Comparison of ENCODE assay signal across 8 cellular contexts in genomic region chr11:22625448-22626287, GRCh38. TPM values are rescaled to one million over a fixed set of nuclear protein-coding genes. Genes with fewer than 3 reads are reported as not detected.
DNase-seq lines count a peak whose midpoint lies in the region; ATAC-seq, FAIRE-seq and TF ChIP-seq lines count a peak whose summit lies in the region.

FANCF (minus strand) TSS chr11:22625823; CDS start chr11:22625810, 13 bp downstream.

- no peaks in the 10 kb centered on the region for H3K9me3 ChIP-seq in OCI-LY7 (ENCODE audit: low read length)
- no peaks in the 10 kb centered on the region for H3K9me3 ChIP-seq in mononuclear cell (ENCODE audit: low read depth, low read length)

- H2AFZ ChIP-seq in OCI-LY7 (ENCODE audit: low read length) = peak within 1 kb of the TSS; percentile 98

- CTCF ChIA-PET in OCI-LY7 (lab: Charles Lee; ENCODE audit: unreplicated experiment) = no interaction called here

- POLR2A ChIA-PET in OCI-LY7 (lab: Charles Lee) = interaction anchor here (0.7 to 0.9 kb wide), 2 partner anchors 9 to 33 kb away, joined by 4 read pairs; no protein-coding TSS in a partner anchor

- peak; percentile 74 for FAIRE-seq in D721Med (lab: Jason Lieb, UNC)

- DNase-seq in D721Med (ENCODE audit: insufficient read length, low spot score) (peak; percentile 50), HuH-7.5 (ENCODE audit: low spot score) (peak; percentile 56), OCI-LY7 (ENCODE audit: low spot score) (peak; percentile 99), activated T-cell treated with anti-CD3 and anti-CD28 coated beads for 1 hour (ENCODE audit: low read depth) (peak; percentile 89), epithelial cell of esophagus (ENCODE audit: low read depth) (peak; percentile 100)
- peak; percentile 79 to 90 for DNase-seq in stimulated activated CD8-positive, alpha-beta memory T cell treated with anti-CD3 and anti-CD28 coated beads, Interleukin-4, amount 100 ng/mL, for 1 hour (ENCODE audit: low read depth in 2 of 2, low spot score in 1 of 2)

- no TSS peak for BruUV-seq in OCI-LY7 (replicated peaks; lab: Mats Ljungman, UMichigan)

- H3K4me2 ChIP-seq in OCI-LY7 (ENCODE audit: low read length) = peak within 1 kb of the TSS; percentile 89

- H3K9me2 ChIP-seq in OCI-LY7 (ENCODE audit: insufficient read depth, low read length) = no peaks in the 10 kb centered on the region

- 0 out of 2 replicates have a peak, but pooled peaks cover 9% of the 10 kb centered on the region for H4K20me1 ChIP-seq in OCI-LY7 (ENCODE audit: insufficient read depth, low read length)

- peaks cover 35% of the 10 kb centered on the region for H3K79me2 ChIP-seq in OCI-LY7 (ENCODE audit: insufficient read depth, low read depth, low read length)

- H3K27me3 ChIP-seq in mononuclear cell (ENCODE audit: insufficient read depth, low read length) = no peaks in the 10 kb centered on the region

- H3K4me1 ChIP-seq in OCI-LY7 (ENCODE audit: insufficient read depth, low read length, poor library complexity, severe bottlenecking) (peaks cover 17% of the 10 kb centered on the region), mononuclear cell (ENCODE audit: insufficient read depth, low read length) (peaks cover 15% of the 10 kb centered on the region)

- peak; percentile 97 for ATAC-seq in GM21526 (IDR thresholded peaks at IDR 0.05; ENCODE audit: low FRiP score, unreplicated experiment)

- intact Hi-C loops in OCI-LY7 (cut with micrococcal nuclease; ENCODE audit: unreplicated experiment) = loop anchor here (5.0 kb wide), 1 partner anchor 182 kb away; no protein-coding TSS in a partner anchor

- no peak for TF ChIP-seq CTCF in D721Med (IDR thresholded peaks at IDR 0.05; ENCODE audit: insufficient read depth, missing control alignments)
- no peak for TF ChIP-seq CTCF in OCI-LY7 (conservative IDR thresholded peaks at IDR 0.05; ENCODE audit: low read length)
- TF ChIP-seq CTCF in epithelial cell of esophagus (IDR thresholded peaks at IDR 0.05; ENCODE audit: insufficient read depth, low read depth, low read length, missing control alignments) = no peak

- H3K36me3 ChIP-seq in OCI-LY7 (ENCODE audit: insufficient read depth, low read length) = peaks cover 14% of the 10 kb centered on the region

- H3K4me3 ChIP-seq in OCI-LY7 (ENCODE audit: low read depth, low read length, poor library complexity, severe bottlenecking) = peak within 1 kb of the TSS; percentile 84
- peak within 1 kb of the TSS; percentile 80 for H3K4me3 ChIP-seq in epithelial cell of esophagus (ENCODE audit: low read length)
- peak within 1 kb of the TSS; percentile 85 for H3K4me3 ChIP-seq in mononuclear cell (ENCODE audit: low read length)

- peak within 1 kb of the TSS; percentile 73 for H3K27ac ChIP-seq in OCI-LY7 (ENCODE audit: low read depth, low read length, poor library complexity, severe bottlenecking)

RNA-seq across cellular contexts. Expression of gene FANCF, which starts in this region (rescaled TPM):
- 14.5 and 22.2 TPM in 2 replicates for total RNA-seq in OCI-LY7 (2014; rRNA removed; shearing (Covaris generic))
- total RNA-seq in OCI-LY7 (2022) (17.9 and 18.4 TPM in 2 replicates), mononuclear cell (8.8 TPM)

Comparison
In these comparisons a context has a peak if more than half of its experiments do, and no peak if none do; other contexts are left out.
1. Peak in every context shown above with its lines: DNase-seq, ATAC-seq, H3K4me3 ChIP-seq and H3K27ac ChIP-seq.
2. DNase-seq: peak in every context shown above with its lines; median percentile 100 in epithelial cell of esophagus; 99 in OCI-LY7; 89 in activated T-cell treated with anti-CD3 and anti-CD28 coated beads for 1 hour; 84 in stimulated activated CD8-positive, alpha-beta memory T cell treated with anti-CD3 and anti-CD28 coated beads, Interleukin-4, amount 100 ng/mL, for 1 hour; 56 in HuH-7.5; 50 in D721Med.